In genomic region chr10:116356833-116357232, GRCh38 we compare ENCODE assay signal across 4 cellular contexts.
TF ChIP-seq lines count a peak whose summit lies in the region.

No MANE protein-coding gene starts in this region.

TF ChIP-seq in HepG2, 621 proteins besides CTCF, POLR2A, EP300 and RAD21:
- TF ChIP-seq MAFF (IDR thresholded peaks at IDR 0.05; ENCODE audit: low read depth, low read length) (peak; percentile 84), POGK (CRISPR knock-in tag; conservative IDR thresholded peaks at IDR 0.05) (no peak), MAFK (conservative IDR thresholded peaks at IDR 0.05 in 1 of 2, IDR thresholded peaks at IDR 0.05 in 1 of 2; ENCODE audit: low read length in 2 of 2) (peak; percentile 76 to 93)

TF ChIP-seq in A549, 52 proteins besides CTCF, POLR2A, EP300 and RAD21:
- TF ChIP-seq HMGXB4 (CRISPR knock-in tag; IDR thresholded peaks at IDR 0.05; ENCODE audit: borderline replicate concordance) (no peak), MAFK (IDR thresholded peaks at IDR 0.05; ENCODE audit: partially characterized antibody) (peak; percentile 58), HES2 (IDR thresholded peaks at IDR 0.05) (no peak), ZSCAN20 (CRISPR knock-in tag; IDR thresholded peaks at IDR 0.05) (no peak), CHD2 (IDR thresholded peaks at IDR 0.05; ENCODE audit: low read length, partially characterized antibody) (no peak), SMC3 (IDR thresholded peaks at IDR 0.05) (no peak), MAZ (IDR thresholded peaks at IDR 0.05; ENCODE audit: borderline replicate concordance, low read depth, low read length) (no peak)
- TF ChIP-seq, protein P1, sequence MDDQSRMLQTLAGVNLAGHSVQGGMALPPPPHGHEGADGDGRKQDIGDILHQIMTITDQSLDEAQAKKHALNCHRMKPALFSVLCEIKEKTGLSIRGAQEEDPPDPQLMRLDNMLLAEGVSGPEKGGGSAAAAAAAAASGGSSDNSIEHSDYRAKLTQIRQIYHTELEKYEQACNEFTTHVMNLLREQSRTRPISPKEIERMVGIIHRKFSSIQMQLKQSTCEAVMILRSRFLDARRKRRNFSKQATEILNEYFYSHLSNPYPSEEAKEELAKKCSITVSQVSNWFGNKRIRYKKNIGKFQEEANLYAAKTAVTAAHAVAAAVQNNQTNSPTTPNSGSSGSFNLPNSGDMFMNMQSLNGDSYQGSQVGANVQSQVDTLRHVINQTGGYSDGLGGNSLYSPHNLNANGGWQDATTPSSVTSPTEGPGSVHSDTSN (IDR thresholded peaks at IDR 0.05), result no peak

TF ChIP-seq in IMR-90, 13 proteins besides CTCF, POLR2A, EP300 and RAD21:
- TF ChIP-seq MAFK (IDR thresholded peaks at IDR 0.05; ENCODE audit: low read depth, low read length) (peak; percentile 64), MXI1 (IDR thresholded peaks at IDR 0.05; ENCODE audit: borderline replicate concordance, low read depth, low read length) (no peak)

TF ChIP-seq in K562, 482 proteins besides CTCF, POLR2A, EP300 and RAD21:
- no peak for TF ChIP-seq MCM2 (IDR thresholded peaks at IDR 0.05; ENCODE audit: low read depth)
- TF ChIP-seq EWSR1 (IDR thresholded peaks at IDR 0.05; ENCODE audit: borderline replicate concordance, low read depth, partially characterized antibody), result no peak
- TF ChIP-seq RHOXF2B (CRISPR knock-in tag; conservative IDR thresholded peaks at IDR 0.05), result no peak
- no peak for TF ChIP-seq CBX5 (IDR thresholded peaks at IDR 0.05; ENCODE audit: borderline replicate concordance, low read depth)
- no peak for TF ChIP-seq EGR1 (conservative IDR thresholded peaks at IDR 0.05)
- peak; percentile 27; the same call in 1 of the 2 replicates for TF ChIP-seq ZNF316 (IDR thresholded peaks at IDR 0.05)
- no peak for TF ChIP-seq FOXK2 (conservative IDR thresholded peaks at IDR 0.05 in 1 of 2, IDR thresholded peaks at IDR 0.05 in 1 of 2; ENCODE audit: low read depth in 2 of 2)
- TF ChIP-seq ZNF3 (CRISPR knock-in tag; IDR thresholded peaks at IDR 0.05), result no peak
- TF ChIP-seq ZNF354B (CRISPR knock-in tag; IDR thresholded peaks at IDR 0.05), result no peak
- 0 out of 2 replicates have a peak, but pooled peaks have one; percentile 24 for TF ChIP-seq MAFG (tag; conservative IDR thresholded peaks at IDR 0.05)
- no peak for TF ChIP-seq TFE3 (CRISPR knock-in tag; IDR thresholded peaks at IDR 0.05)
- TF ChIP-seq ELF4 (CRISPR knock-in tag; IDR thresholded peaks at IDR 0.05), result no peak
- TF ChIP-seq, protein P2, sequence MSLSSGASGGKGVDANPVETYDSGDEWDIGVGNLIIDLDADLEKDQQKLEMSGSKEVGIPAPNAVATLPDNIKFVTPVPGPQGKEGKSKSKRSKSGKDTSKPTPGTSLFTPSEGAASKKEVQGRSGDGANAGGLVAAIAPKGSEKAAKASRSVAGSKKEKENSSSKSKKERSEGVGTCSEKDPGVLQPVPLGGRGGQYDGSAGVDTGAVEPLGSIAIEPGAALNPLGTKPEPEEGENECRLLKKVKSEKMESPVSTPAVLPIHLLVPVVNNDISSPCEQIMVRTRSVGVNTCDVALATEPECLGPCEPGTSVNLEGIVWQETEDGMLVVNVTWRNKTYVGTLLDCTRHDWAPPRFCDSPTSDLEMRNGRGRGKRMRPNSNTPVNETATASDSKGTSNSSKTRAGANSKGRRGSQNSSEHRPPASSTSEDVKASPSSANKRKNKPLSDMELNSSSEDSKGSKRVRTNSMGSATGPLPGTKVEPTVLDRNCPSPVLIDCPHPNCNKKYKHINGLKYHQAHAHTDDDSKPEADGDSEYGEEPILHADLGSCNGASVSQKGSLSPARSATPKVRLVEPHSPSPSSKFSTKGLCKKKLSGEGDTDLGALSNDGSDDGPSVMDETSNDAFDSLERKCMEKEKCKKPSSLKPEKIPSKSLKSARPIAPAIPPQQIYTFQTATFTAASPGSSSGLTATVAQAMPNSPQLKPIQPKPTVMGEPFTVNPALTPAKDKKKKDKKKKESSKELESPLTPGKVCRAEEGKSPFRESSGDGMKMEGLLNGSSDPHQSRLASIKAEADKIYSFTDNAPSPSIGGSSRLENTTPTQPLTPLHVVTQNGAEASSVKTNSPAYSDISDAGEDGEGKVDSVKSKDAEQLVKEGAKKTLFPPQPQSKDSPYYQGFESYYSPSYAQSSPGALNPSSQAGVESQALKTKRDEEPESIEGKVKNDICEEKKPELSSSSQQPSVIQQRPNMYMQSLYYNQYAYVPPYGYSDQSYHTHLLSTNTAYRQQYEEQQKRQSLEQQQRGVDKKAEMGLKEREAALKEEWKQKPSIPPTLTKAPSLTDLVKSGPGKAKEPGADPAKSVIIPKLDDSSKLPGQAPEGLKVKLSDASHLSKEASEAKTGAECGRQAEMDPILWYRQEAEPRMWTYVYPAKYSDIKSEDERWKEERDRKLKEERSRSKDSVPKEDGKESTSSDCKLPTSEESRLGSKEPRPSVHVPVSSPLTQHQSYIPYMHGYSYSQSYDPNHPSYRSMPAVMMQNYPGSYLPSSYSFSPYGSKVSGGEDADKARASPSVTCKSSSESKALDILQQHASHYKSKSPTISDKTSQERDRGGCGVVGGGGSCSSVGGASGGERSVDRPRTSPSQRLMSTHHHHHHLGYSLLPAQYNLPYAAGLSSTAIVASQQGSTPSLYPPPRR (CRISPR knock-in tag; IDR thresholded peaks at IDR 0.05; ENCODE audit: borderline replicate concordance), result no peak
- TF ChIP-seq NFIX (CRISPR knock-in tag; IDR thresholded peaks at IDR 0.05; ENCODE audit: low read depth), result no peak
